13 cellular contexts compared by ENCODE assay signal in the genomic region with DNA sequence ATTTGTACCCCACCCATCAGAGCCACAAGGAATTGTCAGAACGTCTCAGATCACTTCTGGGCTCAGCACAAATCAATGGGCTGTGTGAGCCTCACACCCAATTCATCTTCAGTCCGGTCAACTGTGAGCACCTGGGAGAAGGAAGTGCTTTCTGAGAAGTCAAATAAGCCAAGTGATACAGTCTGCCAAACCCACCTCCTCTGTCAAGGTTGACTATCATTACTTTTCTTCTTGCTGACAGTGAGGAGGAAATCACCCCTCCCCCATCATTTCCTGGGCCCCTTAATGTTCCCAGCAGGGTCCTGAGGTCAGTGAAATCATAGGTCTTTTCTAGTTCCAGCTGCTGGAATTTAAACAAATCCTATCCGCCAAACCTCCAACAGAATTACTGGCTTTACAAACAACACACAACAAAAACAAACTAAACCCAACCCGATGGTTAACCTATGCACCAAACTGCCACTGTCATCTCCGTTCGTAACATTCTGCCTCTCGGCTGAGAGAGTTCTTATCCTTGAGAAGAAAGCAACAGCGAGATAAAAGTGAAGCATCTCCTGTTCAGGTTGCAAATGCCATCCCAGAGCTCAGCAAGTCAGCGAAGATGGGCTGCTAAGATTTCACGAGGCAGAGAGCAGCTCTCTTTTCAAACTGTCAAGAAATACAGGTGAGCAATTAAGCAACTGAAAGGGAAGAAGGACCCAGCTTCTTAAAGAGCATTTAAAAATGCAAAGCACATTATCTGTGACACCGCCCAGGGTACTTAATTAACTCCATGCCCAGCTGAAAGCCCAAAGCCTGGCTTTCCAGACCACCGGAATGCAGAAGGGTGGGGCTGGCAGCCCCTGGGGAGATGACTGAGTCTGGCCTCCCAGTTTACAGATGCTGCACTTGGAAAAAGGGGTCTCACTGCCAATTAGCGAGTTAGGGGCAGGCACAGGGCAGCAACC. TPM values are rescaled to one million over a fixed set of nuclear protein-coding genes. Genes with fewer than 3 reads are reported as not detected.
DNase-seq lines count a peak whose midpoint lies in the region; ATAC-seq lines count a peak whose summit lies in the region.
"Had no signal": no experiment of that assay in that cellular context is flagged by ENCODE, and none has a peak within 500 bp of the region (broad histone marks: within the 10 kb centered on the region; RNA-seq: fewer than 3 reads in every experiment).

No MANE protein-coding gene starts in this region.

- no peaks in the 10 kb centered on the region for H3K36me3 Mint-ChIP-seq in CD4-positive, alpha-beta memory T cell
- H3K36me3 Mint-ChIP-seq in activated naive CD8-positive, alpha-beta T cell treated with anti-CD3 and anti-CD28 coated beads, Interleukin-2, amount 50 U/mL, for 24 hours (ENCODE audit: low read depth) = peaks cover 20% of the 10 kb centered on the region

- peak overlapping the region; percentile 30; the same call in 1 of the 2 replicates for H3K9ac ChIP-seq in HUES48 (ENCODE audit: low read depth, low read length)

- intact Hi-C loops in CD4-positive, alpha-beta memory T cell (cut with micrococcal nuclease) = no loop called here

- no peaks in the 10 kb centered on the region for H3K27me3 ChIP-seq in CD4-positive, alpha-beta memory T cell (ENCODE audit: insufficient read depth, low read length)
- H3K27me3 ChIP-seq in HUES48 (ENCODE audit: control insufficient read depth, insufficient read depth, low read length) = no peaks in the 10 kb centered on the region
- H3K27me3 ChIP-seq: heart left ventricle, sigmoid colon had no signal

- DNase-seq in CD4-positive, alpha-beta memory T cell = no peak
- DNase-seq in activated naive CD8-positive, alpha-beta T cell treated with anti-CD3 and anti-CD28 coated beads, Interleukin-2, amount 50 U/mL, for 24 hours = no peak
- DNase-seq in CD1c-positive myeloid dendritic cell (ENCODE audit: extremely low spot score) = no peak
- no peak for DNase-seq in NCI-H187 (lab: John Stamatoyannopoulos, UW)
- DNase-seq in ureter (ENCODE audit: low spot score) = no peak
- DNase-seq: DMS79, heart left ventricle, midbrain, NCI-H2081, sigmoid colon had no signal

- H3K27ac Mint-ChIP-seq in CD4-positive, alpha-beta memory T cell = peak overlapping the region in 6 of 7 donors; percentile 5 to 85 (median 20)
- peak overlapping the region; percentile 68 for H3K27ac Mint-ChIP-seq in activated naive CD8-positive, alpha-beta T cell treated with anti-CD3 and anti-CD28 coated beads, Interleukin-2, amount 50 U/mL, for 24 hours

- H3K9me3 Mint-ChIP-seq in CD4-positive, alpha-beta memory T cell = no peaks in the 10 kb centered on the region
- H3K9me3 Mint-ChIP-seq in activated naive CD8-positive, alpha-beta T cell treated with anti-CD3 and anti-CD28 coated beads, Interleukin-2, amount 50 U/mL, for 24 hours = no peaks in the 10 kb centered on the region

- POLR2A ChIA-PET in CD4-positive, alpha-beta memory T cell (lab: Charles Lee; ENCODE audit: partially characterized antibody) = interaction anchor here (2.2 kb wide), 1 partner anchor 23 kb away, joined by 6 read pairs; no protein-coding TSS in a partner anchor

- H3K4me1 ChIP-seq in CD4-positive, alpha-beta memory T cell (ENCODE audit: insufficient read depth, low read length) = peaks cover 9% of the 10 kb centered on the region
- H3K4me1 ChIP-seq in HUES48 (ENCODE audit: control insufficient read depth, insufficient read depth, low read length) = peaks cover 36% of the 10 kb centered on the region
- peaks cover 26% of the 10 kb centered on the region for H3K4me1 ChIP-seq in mesodermal cell (ENCODE audit: control insufficient read depth, insufficient read depth, low read length, poor library complexity, severe bottlenecking)

- ATAC-seq in activated naive CD8-positive, alpha-beta T cell treated with anti-CD3 and anti-CD28 coated beads, Interleukin-2, amount 50 U/mL, for 24 hours = no peak
- ATAC-seq in GM19324 (IDR thresholded peaks at IDR 0.05; ENCODE audit: low FRiP score, unreplicated experiment) = no peak

- H3K4me1 Mint-ChIP-seq in CD4-positive, alpha-beta memory T cell = peaks cover 10 to 23% (median 19%) of the 10 kb centered on the region in 4 donors
- peaks cover 92% of the 10 kb centered on the region for H3K4me1 Mint-ChIP-seq in activated naive CD8-positive, alpha-beta T cell treated with anti-CD3 and anti-CD28 coated beads, Interleukin-2, amount 50 U/mL, for 24 hours

- no peaks in the 10 kb centered on the region for H3K9me3 ChIP-seq in CD4-positive, alpha-beta memory T cell (ENCODE audit: control insufficient read depth in 1 of 2, low read length in 2 of 2)
- H3K9me3 ChIP-seq in HUES48 (ENCODE audit: control insufficient read depth, insufficient read depth, low read length) (no peaks in the 10 kb centered on the region), mesodermal cell (ENCODE audit: control insufficient read depth, low read length) (no peaks in the 10 kb centered on the region)
- H3K9me3 ChIP-seq: heart left ventricle, sigmoid colon had no signal

- CTCF ChIA-PET in CD4-positive, alpha-beta memory T cell (lab: Charles Lee; ENCODE audit: partially characterized antibody) = interaction anchor here (1.2 to 1.9 kb wide), 2 partner anchors 38 to 112 kb away, joined by 3 to 6 read pairs; partner anchors contain the start of gene SIRT5

- H3K4me3 ChIP-seq in CD4-positive, alpha-beta memory T cell (ENCODE audit: low read length in 2 of 2) = no peak overlapping the region
- peak overlapping the region; percentile 46 for H3K4me3 ChIP-seq in HUES48 (ENCODE audit: low read depth, low read length)
- H3K4me3 ChIP-seq in mesodermal cell (ENCODE audit: extremely low read depth, insufficient read depth, low read length, poor library complexity, severe bottlenecking) = no peak overlapping the region
- H3K4me3 ChIP-seq: heart left ventricle, sigmoid colon had no signal

- no peaks in the 10 kb centered on the region for H3K27me3 Mint-ChIP-seq in CD4-positive, alpha-beta memory T cell
- H3K27me3 Mint-ChIP-seq in activated naive CD8-positive, alpha-beta T cell treated with anti-CD3 and anti-CD28 coated beads, Interleukin-2, amount 50 U/mL, for 24 hours = no peaks in the 10 kb centered on the region

- no peaks in the 10 kb centered on the region for H3K36me3 ChIP-seq in CD4-positive, alpha-beta memory T cell (ENCODE audit: insufficient read depth, low read length)
- H3K36me3 ChIP-seq in HUES48 (ENCODE audit: control insufficient read depth, insufficient read depth, low read length) = no peaks in the 10 kb centered on the region
- H3K36me3 ChIP-seq in mesodermal cell (ENCODE audit: control insufficient read depth, insufficient read depth, low read length) = peaks cover 8% of the 10 kb centered on the region

- H3K27ac ChIP-seq in CD4-positive, alpha-beta memory T cell (ENCODE audit: low read depth, low read length) = no peak overlapping the region
- peak overlapping the region; percentile 80 for H3K27ac ChIP-seq in HUES48 (ENCODE audit: low read depth, low read length)
- H3K27ac ChIP-seq in mesodermal cell (ENCODE audit: low read depth, low read length, severe bottlenecking) = peak overlapping the region; percentile 43
- H3K27ac ChIP-seq: sigmoid colon had no signal

- WGBS in mesodermal cell (ENCODE audit: insufficient coverage in 2 of 2), 2 experiments = 35 to 45% methylated on average over 10 to 11 of the region's 13 CpGs

- H3K4me3 Mint-ChIP-seq in CD4-positive, alpha-beta memory T cell = peak overlapping the region in 4 of 8 donors; percentile 9 to 55 (median 41)
- H3K4me3 Mint-ChIP-seq in activated naive CD8-positive, alpha-beta T cell treated with anti-CD3 and anti-CD28 coated beads, Interleukin-2, amount 50 U/mL, for 24 hours = peak overlapping the region; percentile 53

RNA-seq across cellular contexts. Expression of gene GFOD1, which starts 24.7 kb away (rescaled TPM):
- 1 to 10 TPM in 1 of 2 experiments, under 1 TPM in 1; 0.97 to 1.1 TPM for total RNA-seq in CD4-positive, alpha-beta memory T cell
- polyA plus RNA-seq in CD4-positive, alpha-beta memory T cell = under 1 TPM in 1 of 2 donors, not detected in 1; 0.95 TPM
- 11.5 TPM for polyA plus RNA-seq in mesodermal cell (2013, experiment 1 of 2)
- polyA plus RNA-seq in mesodermal cell (2013, experiment 2 of 2) = 12.4 TPM
- 19.3 TPM for total RNA-seq in ureter
